ENCODE assay signal across 18 cellular contexts in genomic region chr1:155479205-155479604, GRCh38.
A peak's percentile ranks its signal among the peaks of the same experiment; 100 is the strongest.
DNase-seq lines count a peak whose midpoint lies in the region; ATAC-seq and TF ChIP-seq lines count a peak whose summit lies in the region.
"Had no signal": no experiment of that assay in that cellular context is flagged by ENCODE, and none has a peak within 500 bp of the region (broad histone marks: within the 10 kb centered on the region; RNA-seq: fewer than 3 reads in every experiment).

No MANE protein-coding gene starts in this region.

- DNase-seq in stimulated activated naive CD8-positive, alpha-beta T cell treated with anti-CD3 and anti-CD28 coated beads, Interleukin-15, Interleukin-2, amounts not matched to agents 100 U/mL and 50 U/mL, for 24 hours, result no peak
- DNase-seq in WTC11 (ENCODE audit: low spot score) (no peak), fibroblast of villous mesenchyme (ENCODE audit: low read depth) (peak; percentile 48), H9 (no peak), esophagus squamous epithelium (lab: John Stamatoyannopoulos, UW) (no peak), progenitor cell of endocrine pancreas (ENCODE audit: low spot score, unreplicated experiment) (no peak), DMS 273 treated with DMSO at 0.1 percent for 48 hours (lab: John Stamatoyannopoulos, UW) (no peak)
- DNase-seq: activated CD4-positive, alpha-beta memory T cell treated with anti-CD3 and anti-CD28 coated beads, Interleukin-2, amount 10 ng/mL, durations not matched to agents 7 days and 5 days; activated effector memory CD4-positive, alpha-beta T cell treated with Interleukin-2 at 50 U/mL for 16 hours; central memory CD4-positive, alpha-beta T cell; naive thymus-derived CD8-positive, alpha-beta T cell; NCI-H345; OCI-M1; small intestine; tibial artery had no signal

- H3K27ac Mint-ChIP-seq in stimulated activated naive CD8-positive, alpha-beta T cell treated with anti-CD3 and anti-CD28 coated beads, Interleukin-15, Interleukin-2, amounts not matched to agents 100 ng/mL and 50 ng/mL, for 24 hours, result peak overlapping the region; percentile 56
- H3K27ac Mint-ChIP-seq in WTC11 (peak overlapping the region; percentile 4; the same call in 1 of the 2 replicates), H9 (peak overlapping the region in 1 of 3 experiments; percentile 85; a peak in 3 of 7 replicates), progenitor cell of endocrine pancreas (no peak overlapping the region)
- H3K27ac Mint-ChIP-seq: activated CD4-positive, alpha-beta memory T cell treated with anti-CD3 and anti-CD28 coated beads, Interleukin-2, amount 10 ng/mL, durations not matched to agents 7 days and 5 days; T-helper 2 cell treated with Interferon-gamma antibody and Interleukin-4, amounts not matched to agents 5 μg/mL and 100 μg/mL, for 36 hours had no signal

- no peak overlapping the region for H3K9ac ChIP-seq in H9 (ENCODE audit: extremely low read depth, insufficient read length, low read length)

- no peaks in the 10 kb centered on the region for H3K27me3 Mint-ChIP-seq in stimulated activated naive CD8-positive, alpha-beta T cell treated with anti-CD3 and anti-CD28 coated beads, Interleukin-15, Interleukin-2, amounts not matched to agents 100 ng/mL and 50 ng/mL, for 24 hours
- no peaks in the 10 kb centered on the region for H3K27me3 Mint-ChIP-seq in WTC11 (ENCODE audit: low read depth)
- no peaks in the 10 kb centered on the region for H3K27me3 Mint-ChIP-seq in H9 (ENCODE audit: low read depth)
- H3K27me3 Mint-ChIP-seq in progenitor cell of endocrine pancreas, result no peaks in the 10 kb centered on the region
- H3K27me3 Mint-ChIP-seq: activated CD4-positive, alpha-beta memory T cell treated with anti-CD3 and anti-CD28 coated beads, Interleukin-2, amount 10 ng/mL, durations not matched to agents 7 days and 5 days; naive thymus-derived CD8-positive, alpha-beta T cell had no signal

- no peaks in the 10 kb centered on the region for H3K9me3 ChIP-seq in H9 (ENCODE audit: control insufficient read depth, low read depth, low read length)
- no peaks in the 10 kb centered on the region for H3K9me3 ChIP-seq in esophagus squamous epithelium
- H3K9me3 ChIP-seq: tibial artery had no signal

- peaks cover 57% of the 10 kb centered on the region for H3K36me3 Mint-ChIP-seq in stimulated activated naive CD8-positive, alpha-beta T cell treated with anti-CD3 and anti-CD28 coated beads, Interleukin-15, Interleukin-2, amounts not matched to agents 100 ng/mL and 50 ng/mL, for 24 hours (ENCODE audit: low read depth)
- H3K36me3 Mint-ChIP-seq in WTC11 (peaks cover 40% of the 10 kb centered on the region), H9 (ENCODE audit: insufficient read depth in 1 of 3, low read depth in 3 of 3) (peaks cover 17 to 42% (median 35%) of the 10 kb centered on the region in 3 experiments), progenitor cell of endocrine pancreas (ENCODE audit: insufficient read depth) (peaks cover 18% of the 10 kb centered on the region)

- POLR2A ChIA-PET in WTC11 (lab: Charles Lee), result no interaction called here

- no peak overlapping the region for H4K5ac ChIP-seq in H9 (ENCODE audit: insufficient read length, low read depth, low read length)

- H3K14ac ChIP-seq in H9 (ENCODE audit: insufficient read depth, low read length), result no peak overlapping the region

- H2BK15ac ChIP-seq in H9 (ENCODE audit: low read depth, low read length), result no peak overlapping the region

- no peak overlapping the region for H2BK5ac ChIP-seq in H9 (ENCODE audit: insufficient read length, low read length)

- no peaks in the 10 kb centered on the region for H3K23me2 ChIP-seq in H9 (ENCODE audit: insufficient read length, low read depth, low read length, poor library complexity, severe bottlenecking)

- no peak overlapping the region for H2BK120ac ChIP-seq in H9 (ENCODE audit: low read depth, low read length, poor library complexity, severe bottlenecking)

- H2BK12ac ChIP-seq in H9 (ENCODE audit: insufficient read length, low read depth, low read length), result no peak overlapping the region

- H3K23ac ChIP-seq in H9 (ENCODE audit: insufficient read length, low read depth, low read length), result no peak overlapping the region

- TF ChIP-seq POLR2A in esophagus squamous epithelium (IDR thresholded peaks at IDR 0.05), result no peak

- no peak overlapping the region for H3K4ac ChIP-seq in H9 (ENCODE audit: low read depth, low read length)

- peaks cover 4% of the 10 kb centered on the region for H3K9me3 Mint-ChIP-seq in stimulated activated naive CD8-positive, alpha-beta T cell treated with anti-CD3 and anti-CD28 coated beads, Interleukin-15, Interleukin-2, amounts not matched to agents 100 ng/mL and 50 ng/mL, for 24 hours
- H3K9me3 Mint-ChIP-seq in WTC11 (no peaks in the 10 kb centered on the region; the same call in 1 of the 2 replicates), H9 (no peaks in the 10 kb centered on the region; a peak in 1 of 5 replicates), progenitor cell of endocrine pancreas (ENCODE audit: low read depth) (no peaks in the 10 kb centered on the region)
- H3K9me3 Mint-ChIP-seq: activated CD4-positive, alpha-beta memory T cell treated with anti-CD3 and anti-CD28 coated beads, Interleukin-2, amount 10 ng/mL, durations not matched to agents 7 days and 5 days had no signal

- ATAC-seq in stimulated activated naive CD8-positive, alpha-beta T cell treated with anti-CD3 and anti-CD28 coated beads, Interleukin-15, Interleukin-2, amounts not matched to agents 100 U/mL and 50 U/mL, for 24 hours, result no peak
- ATAC-seq in WTC11, result no peak
- ATAC-seq: naive thymus-derived CD8-positive, alpha-beta T cell had no signal

- no CpG with 5 or more reads among the region's 2 CpGs for WGBS in H9 (ENCODE audit: extremely low coverage, insufficient read length, low lambda C conversion rate)
- WGBS in esophagus squamous epithelium, 2 donors, result 75 to 82% methylated on average over 1 to 2 of the region's 2 CpGs

- H3K4me3 ChIP-seq in fibroblast of villous mesenchyme (ENCODE audit: low read depth, low read length), result no peak overlapping the region
- H3K4me3 ChIP-seq in esophagus squamous epithelium, result no peak overlapping the region
- H3K4me3 ChIP-seq: tibial artery had no signal

- H2AFZ ChIP-seq in H9 (ENCODE audit: low read length), result no peak overlapping the region

- H3T11ph ChIP-seq in H9 (ENCODE audit: low read length), result no peak overlapping the region

- no peak overlapping the region for H4K8ac ChIP-seq in H9 (replicated peaks; ENCODE audit: insufficient read length, low read depth, low read length)

- H3K4me1 ChIP-seq in H9 (ENCODE audit: insufficient read depth, low read length) (peaks cover 6% of the 10 kb centered on the region; the same call in 1 of the 2 replicates), esophagus squamous epithelium (peaks cover 0 to 20% (median 0%) of the 10 kb centered on the region in 3 donors)

- H3K4me3 Mint-ChIP-seq in stimulated activated naive CD8-positive, alpha-beta T cell treated with anti-CD3 and anti-CD28 coated beads, Interleukin-15, Interleukin-2, amounts not matched to agents 100 ng/mL and 50 ng/mL, for 24 hours, result no peak overlapping the region
- no peak overlapping the region for H3K4me3 Mint-ChIP-seq in WTC11
- no peak overlapping the region for H3K4me3 Mint-ChIP-seq in H9
- H3K4me3 Mint-ChIP-seq in progenitor cell of endocrine pancreas (ENCODE audit: low read depth), result no peak overlapping the region
- H3K4me3 Mint-ChIP-seq: activated CD4-positive, alpha-beta memory T cell treated with anti-CD3 and anti-CD28 coated beads, Interleukin-2, amount 10 ng/mL, durations not matched to agents 7 days and 5 days; naive thymus-derived CD8-positive, alpha-beta T cell; T-helper 2 cell treated with Interferon-gamma antibody and Interleukin-4, amounts not matched to agents 5 μg/mL and 100 μg/mL, for 36 hours had no signal

- CTCF ChIA-PET in WTC11 (lab: Charles Lee), result no interaction called here

- H3K36me3 ChIP-seq in esophagus squamous epithelium, result peaks cover 0 to 61% (median 4%) of the 10 kb centered on the region in 3 donors

- no peak overlapping the region for H2BK20ac ChIP-seq in H9 (ENCODE audit: low read depth, low read length, poor library complexity, severe bottlenecking)

- H3K27ac ChIP-seq in H9 (ENCODE audit: insufficient read length, low read depth, low read length) (no peak overlapping the region), esophagus squamous epithelium (no peak overlapping the region)
- H3K27ac ChIP-seq: epithelial cell of prostate, tibial artery had no signal

- intact Hi-C loops in esophagus squamous epithelium (cut with DNase I), result no loop called here

- H4K91ac ChIP-seq in H9 (ENCODE audit: insufficient read length, low read depth, low read length), result no peak overlapping the region

- no peaks in the 10 kb centered on the region for H3K79me1 ChIP-seq in H9 (ENCODE audit: insufficient read depth, low read depth, low read length, poor library complexity, severe bottlenecking)

- TF ChIP-seq CTCF in WTC11 (IDR thresholded peaks at IDR 0.05) (no peak), fibroblast of villous mesenchyme (IDR thresholded peaks at IDR 0.05; ENCODE audit: insufficient read depth, low read depth, low read length) (no peak), H9 (conservative IDR thresholded peaks at IDR 0.05) (no peak), esophagus squamous epithelium (IDR thresholded peaks at IDR 0.05) (no peak), progenitor cell of endocrine pancreas (IDR thresholded peaks at IDR 0.05; ENCODE audit: unreplicated experiment) (no peak)

- no peaks in the 10 kb centered on the region for H4K20me1 ChIP-seq in H9 (ENCODE audit: control insufficient read depth, insufficient read depth, insufficient read length)

- no peak overlapping the region for H3K56ac ChIP-seq in H9 (ENCODE audit: insufficient read length, low read depth, low read length)

- H3K4me1 Mint-ChIP-seq in stimulated activated naive CD8-positive, alpha-beta T cell treated with anti-CD3 and anti-CD28 coated beads, Interleukin-15, Interleukin-2, amounts not matched to agents 100 ng/mL and 50 ng/mL, for 24 hours (ENCODE audit: low read depth), result peaks cover 7% of the 10 kb centered on the region
- H3K4me1 Mint-ChIP-seq in WTC11, result peaks cover 19% of the 10 kb centered on the region
- peaks cover 20% of the 10 kb centered on the region in 2 experiments for H3K4me1 Mint-ChIP-seq in H9
- H3K4me1 Mint-ChIP-seq in progenitor cell of endocrine pancreas (ENCODE audit: low read depth), result no peaks in the 10 kb centered on the region
- H3K4me1 Mint-ChIP-seq: activated CD4-positive, alpha-beta memory T cell treated with anti-CD3 and anti-CD28 coated beads, Interleukin-2, amount 10 ng/mL, durations not matched to agents 7 days and 5 days had no signal

- H3K27me3 ChIP-seq in H9 (ENCODE audit: insufficient read depth, low read length), result no peaks in the 10 kb centered on the region
- no peaks in the 10 kb centered on the region for H3K27me3 ChIP-seq in esophagus squamous epithelium
- H3K27me3 ChIP-seq: tibial artery had no signal

- H2AK5ac ChIP-seq in H9 (ENCODE audit: insufficient read length, low read length), result no peak overlapping the region

- no peaks in the 10 kb centered on the region for H3K79me2 ChIP-seq in H9 (ENCODE audit: insufficient read depth, low read length)

- H3K4me2 ChIP-seq in H9 (ENCODE audit: insufficient read depth, insufficient read length, low read length), result no peak overlapping the region

- no peak overlapping the region for H3K18ac ChIP-seq in H9 (ENCODE audit: insufficient read length, low read depth, low read length)

TF ChIP-seq in WTC11, 78 proteins besides CTCF, POLR2A, EP300 and RAD21 (continues in another document):
- no peak for TF ChIP-seq NR3C1 (CRISPR knock-in tag; conservative IDR thresholded peaks at IDR 0.05; ENCODE audit: low read depth)
